Comparison of ENCODE assay signal across 13 cellular contexts in the genomic region with DNA sequence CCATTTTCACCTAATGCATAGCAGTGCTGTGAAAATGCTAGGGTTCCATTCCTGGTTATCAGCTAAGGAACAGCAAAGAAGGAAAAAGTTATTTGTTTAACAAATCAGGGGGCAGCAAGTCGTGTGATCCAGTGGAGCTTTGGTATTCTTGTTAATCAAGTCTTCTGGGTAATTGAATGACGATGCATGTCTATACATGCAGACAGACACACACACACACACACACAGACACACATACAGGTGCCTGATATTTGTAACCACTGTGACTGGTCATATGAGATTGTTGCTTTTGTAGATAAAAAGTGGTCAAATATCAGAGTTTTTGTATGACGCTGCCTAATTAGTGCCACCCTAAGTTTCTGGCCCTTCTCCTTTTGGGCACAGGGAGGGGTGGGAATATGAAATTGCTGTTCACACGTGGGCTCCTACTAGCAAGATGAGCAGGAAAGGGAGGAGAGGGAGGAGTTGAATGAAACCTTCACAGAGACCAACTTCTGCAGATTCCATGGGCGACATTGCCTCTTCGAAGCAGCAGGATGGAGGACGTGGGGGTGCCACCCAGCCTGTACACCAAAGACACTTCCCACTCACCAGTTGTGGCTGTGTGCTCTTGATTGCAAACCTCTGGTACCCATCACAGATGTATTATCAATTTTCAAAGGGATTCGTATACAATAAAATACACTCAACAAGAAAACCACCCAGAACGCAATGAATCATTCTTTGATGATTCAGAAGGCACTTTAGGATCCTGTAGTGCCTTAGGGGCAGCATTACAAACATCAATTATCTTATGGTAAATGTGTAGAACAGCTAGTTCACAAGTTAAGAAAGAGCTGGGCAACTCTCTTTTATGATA.
DNase-seq lines count a peak whose midpoint lies in the region; ATAC-seq and TF ChIP-seq lines count a peak whose summit lies in the region.
"Had no signal": no experiment of that assay in that cellular context is flagged by ENCODE, and none has a peak within 500 bp of the region (broad histone marks: within the 10 kb centered on the region; RNA-seq: fewer than 3 reads in every experiment).

No MANE protein-coding gene starts in this region.

- no peaks in the 10 kb centered on the region for H3K36me3 ChIP-seq in RWPE2 (ENCODE audit: low read depth)
- H3K36me3 ChIP-seq: SJSA1 had no signal

- no peaks in the 10 kb centered on the region for H3K9me3 ChIP-seq in RWPE2 (ENCODE audit: severe bottlenecking)
- H3K9me3 ChIP-seq: SJSA1 had no signal

- DNase-seq in activated T-cell treated with anti-CD3 and anti-CD28 coated beads for 48 hours (ENCODE audit: low read depth) (peak; percentile 15), RWPE2 (ENCODE audit: low spot score) (no peak), epithelial cell of esophagus (ENCODE audit: low read depth) (peak; percentile 70), NCI-H1048 (lab: John Stamatoyannopoulos, UW) (no peak)
- no peak for DNase-seq in activated T-cell treated with anti-CD3 and anti-CD28 coated beads, Interleukin-2, amount 50 U/mL, for 1 hour
- peak; percentile 27 for DNase-seq in stimulated activated CD4-positive, alpha-beta T cell treated with anti-CD3 and anti-CD28 coated beads, Interleukin-4, amount 100 ng/mL, for 24 hours
- DNase-seq: activated CD4-positive, CD25-positive, alpha-beta regulatory T cell treated with anti-CD3 and anti-CD28 coated beads, Interleukin-2, amount 50 U/mL, for 72 hours; anterior cingulate cortex; midbrain had no signal

- H3K27me3 ChIP-seq in RWPE2 (ENCODE audit: insufficient read depth, poor library complexity, severe bottlenecking) = peaks cover 8% of the 10 kb centered on the region
- H3K27me3 ChIP-seq: SJSA1 had no signal

- peak; percentile 95 for ATAC-seq in RWPE2 (ENCODE audit: low read depth)
- no peak for ATAC-seq in GM21381 (IDR thresholded peaks at IDR 0.05; ENCODE audit: unreplicated experiment)
- ATAC-seq in HG02763 (IDR thresholded peaks at IDR 0.05; ENCODE audit: unreplicated experiment) = no peak

- peaks cover 10% of the 10 kb centered on the region for H3K4me1 ChIP-seq in RWPE2 (ENCODE audit: insufficient read depth, poor library complexity, severe bottlenecking)

- H3K4me3 ChIP-seq in RWPE2 (ENCODE audit: severe bottlenecking) (no peak overlapping the region), epithelial cell of esophagus (ENCODE audit: low read length) (no peak overlapping the region)
- H3K4me3 ChIP-seq: SJSA1 had no signal

- no peak for TF ChIP-seq CTCF in RWPE2 (IDR thresholded peaks at IDR 0.05; ENCODE audit: poor library complexity, severe bottlenecking)
- TF ChIP-seq CTCF in epithelial cell of esophagus (IDR thresholded peaks at IDR 0.05; ENCODE audit: insufficient read depth, low read depth, low read length, missing control alignments) = no peak

- H3K27ac ChIP-seq in RWPE2 (ENCODE audit: poor library complexity, severe bottlenecking) = no peak overlapping the region
- H3K27ac ChIP-seq: HL-60, SJSA1 had no signal

Comparison
In these comparisons a context has a peak if more than half of its experiments do, and no peak if none do; other contexts are left out.
1. DNase-seq: peak in activated T-cell treated with anti-CD3 and anti-CD28 coated beads for 48 hours (single experiment), epithelial cell of esophagus (single experiment) and stimulated activated CD4-positive, alpha-beta T cell treated with anti-CD3 and anti-CD28 coated beads, Interleukin-4, amount 100 ng/mL, for 24 hours (single experiment); none in activated T-cell treated with anti-CD3 and anti-CD28 coated beads, Interleukin-2, amount 50 U/mL, for 1 hour (single experiment), RWPE2 (single experiment) and NCI-H1048 (single experiment).